In genomic region chr12:117042171-117042809, GRCh38 we compare ENCODE assay signal across 1 cellular context.
TF ChIP-seq lines count a peak whose summit lies in the region.

No MANE protein-coding gene starts in this region.

TF ChIP-seq in K562, 482 proteins besides CTCF, POLR2A, EP300 and RAD21 (continued from another document and continues in another):
- TF ChIP-seq ZNF609 (CRISPR knock-in tag; IDR thresholded peaks at IDR 0.05; ENCODE audit: borderline replicate concordance), result peak; percentile 98
- TF ChIP-seq NR1H2 (CRISPR knock-in tag; IDR thresholded peaks at IDR 0.05), result no peak; the same call in 1 of the 2 replicates
- TF ChIP-seq ZNF644 (tag; IDR thresholded peaks at IDR 0.05; ENCODE audit: low read depth), result peak; percentile 99
- TF ChIP-seq, protein P1, sequence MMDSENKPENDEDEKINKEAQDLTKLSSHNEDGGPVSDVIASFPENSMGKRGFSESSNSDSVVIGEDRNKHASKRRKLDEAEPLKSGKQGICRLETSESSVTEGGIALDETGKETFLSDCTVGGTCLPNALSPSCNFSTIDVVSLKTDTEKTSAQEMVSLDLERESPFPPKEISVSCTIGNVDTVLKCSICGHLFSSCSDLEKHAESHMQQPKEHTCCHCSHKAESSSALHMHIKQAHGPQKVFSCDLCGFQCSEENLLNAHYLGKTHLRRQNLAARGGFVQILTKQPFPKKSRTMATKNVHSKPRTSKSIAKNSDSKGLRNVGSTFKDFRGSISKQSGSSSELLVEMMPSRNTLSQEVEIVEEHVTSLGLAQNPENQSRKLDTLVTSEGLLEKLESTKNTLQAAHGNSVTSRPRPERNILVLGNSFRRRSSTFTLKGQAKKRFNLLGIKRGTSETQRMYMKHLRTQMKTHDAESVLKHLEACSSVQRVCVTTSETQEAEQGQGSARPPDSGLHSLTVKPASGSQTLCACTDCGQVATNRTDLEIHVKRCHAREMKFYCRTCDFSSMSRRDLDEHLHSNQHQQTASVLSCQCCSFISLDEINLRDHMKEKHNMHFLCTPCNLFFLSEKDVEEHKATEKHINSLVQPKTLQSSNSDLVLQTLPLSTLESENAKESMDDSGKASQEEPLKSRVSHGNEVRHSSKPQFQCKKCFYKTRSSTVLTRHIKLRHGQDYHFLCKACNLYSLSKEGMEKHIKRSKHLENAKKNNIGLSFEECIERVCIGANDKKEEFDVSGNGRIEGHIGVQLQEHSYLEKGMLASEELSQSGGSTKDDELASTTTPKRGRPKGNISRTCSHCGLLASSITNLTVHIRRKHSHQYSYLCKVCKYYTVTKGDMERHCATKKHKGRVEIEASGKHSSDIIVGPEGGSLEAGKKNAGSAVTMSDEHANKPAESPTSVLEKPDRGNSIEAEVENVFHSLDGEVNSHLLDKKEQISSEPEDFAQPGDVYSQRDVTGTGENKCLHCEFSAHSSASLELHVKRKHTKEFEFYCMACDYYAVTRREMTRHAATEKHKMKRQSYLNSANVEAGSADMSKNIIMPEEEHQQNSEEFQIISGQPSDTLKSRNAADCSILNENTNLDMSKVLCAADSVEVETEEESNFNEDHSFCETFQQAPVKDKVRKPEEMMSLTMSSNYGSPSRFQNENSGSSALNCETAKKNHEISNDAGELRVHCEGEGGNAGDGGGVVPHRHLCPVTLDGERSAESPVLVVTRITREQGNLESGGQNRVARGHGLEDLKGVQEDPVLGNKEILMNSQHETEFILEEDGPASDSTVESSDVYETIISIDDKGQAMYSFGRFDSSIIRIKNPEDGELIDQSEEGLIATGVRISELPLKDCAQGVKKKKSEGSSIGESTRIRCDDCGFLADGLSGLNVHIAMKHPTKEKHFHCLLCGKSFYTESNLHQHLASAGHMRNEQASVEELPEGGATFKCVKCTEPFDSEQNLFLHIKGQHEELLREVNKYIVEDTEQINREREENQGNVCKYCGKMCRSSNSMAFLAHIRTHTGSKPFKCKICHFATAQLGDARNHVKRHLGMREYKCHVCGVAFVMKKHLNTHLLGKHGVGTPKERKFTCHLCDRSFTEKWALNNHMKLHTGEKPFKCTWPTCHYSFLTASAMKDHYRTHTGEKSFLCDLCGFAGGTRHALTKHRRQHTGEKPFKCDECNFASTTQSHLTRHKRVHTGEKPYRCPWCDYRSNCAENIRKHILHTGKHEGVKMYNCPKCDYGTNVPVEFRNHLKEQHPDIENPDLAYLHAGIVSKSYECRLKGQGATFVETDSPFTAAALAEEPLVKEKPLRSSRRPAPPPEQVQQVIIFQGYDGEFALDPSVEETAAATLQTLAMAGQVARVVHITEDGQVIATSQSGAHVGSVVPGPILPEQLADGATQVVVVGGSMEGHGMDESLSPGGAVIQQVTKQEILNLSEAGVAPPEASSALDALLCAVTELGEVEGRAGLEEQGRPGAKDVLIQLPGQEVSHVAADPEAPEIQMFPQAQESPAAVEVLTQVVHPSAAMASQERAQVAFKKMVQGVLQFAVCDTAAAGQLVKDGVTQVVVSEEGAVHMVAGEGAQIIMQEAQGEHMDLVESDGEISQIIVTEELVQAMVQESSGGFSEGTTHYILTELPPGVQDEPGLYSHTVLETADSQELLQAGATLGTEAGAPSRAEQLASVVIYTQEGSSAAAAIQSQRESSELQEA (IDR thresholded peaks at IDR 0.05; ENCODE audit: low read depth), result no peak
- TF ChIP-seq CCAR2 (IDR thresholded peaks at IDR 0.05; ENCODE audit: low read depth, low read length), result no peak
- TF ChIP-seq FIP1L1 (IDR thresholded peaks at IDR 0.05; ENCODE audit: low read depth, low read length, poor library complexity, severe bottlenecking), result no peak
- no peak for TF ChIP-seq MCM7 (IDR thresholded peaks at IDR 0.05)
- no peak for TF ChIP-seq POLR2H (tag; IDR thresholded peaks at IDR 0.05; ENCODE audit: low read depth)
- TF ChIP-seq, protein P2, sequence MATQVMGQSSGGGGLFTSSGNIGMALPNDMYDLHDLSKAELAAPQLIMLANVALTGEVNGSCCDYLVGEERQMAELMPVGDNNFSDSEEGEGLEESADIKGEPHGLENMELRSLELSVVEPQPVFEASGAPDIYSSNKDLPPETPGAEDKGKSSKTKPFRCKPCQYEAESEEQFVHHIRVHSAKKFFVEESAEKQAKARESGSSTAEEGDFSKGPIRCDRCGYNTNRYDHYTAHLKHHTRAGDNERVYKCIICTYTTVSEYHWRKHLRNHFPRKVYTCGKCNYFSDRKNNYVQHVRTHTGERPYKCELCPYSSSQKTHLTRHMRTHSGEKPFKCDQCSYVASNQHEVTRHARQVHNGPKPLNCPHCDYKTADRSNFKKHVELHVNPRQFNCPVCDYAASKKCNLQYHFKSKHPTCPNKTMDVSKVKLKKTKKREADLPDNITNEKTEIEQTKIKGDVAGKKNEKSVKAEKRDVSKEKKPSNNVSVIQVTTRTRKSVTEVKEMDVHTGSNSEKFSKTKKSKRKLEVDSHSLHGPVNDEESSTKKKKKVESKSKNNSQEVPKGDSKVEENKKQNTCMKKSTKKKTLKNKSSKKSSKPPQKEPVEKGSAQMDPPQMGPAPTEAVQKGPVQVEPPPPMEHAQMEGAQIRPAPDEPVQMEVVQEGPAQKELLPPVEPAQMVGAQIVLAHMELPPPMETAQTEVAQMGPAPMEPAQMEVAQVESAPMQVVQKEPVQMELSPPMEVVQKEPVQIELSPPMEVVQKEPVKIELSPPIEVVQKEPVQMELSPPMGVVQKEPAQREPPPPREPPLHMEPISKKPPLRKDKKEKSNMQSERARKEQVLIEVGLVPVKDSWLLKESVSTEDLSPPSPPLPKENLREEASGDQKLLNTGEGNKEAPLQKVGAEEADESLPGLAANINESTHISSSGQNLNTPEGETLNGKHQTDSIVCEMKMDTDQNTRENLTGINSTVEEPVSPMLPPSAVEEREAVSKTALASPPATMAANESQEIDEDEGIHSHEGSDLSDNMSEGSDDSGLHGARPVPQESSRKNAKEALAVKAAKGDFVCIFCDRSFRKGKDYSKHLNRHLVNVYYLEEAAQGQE (CRISPR knock-in tag; IDR thresholded peaks at IDR 0.05; ENCODE audit: low read depth), result no peak
- TF ChIP-seq MAFK (IDR thresholded peaks at IDR 0.05; ENCODE audit: low read length), result peak; percentile 43
- no peak for TF ChIP-seq ZNF316 (IDR thresholded peaks at IDR 0.05)
- no peak for TF ChIP-seq YBX1 (IDR thresholded peaks at IDR 0.05)
- no peak for TF ChIP-seq TGIF2 (CRISPR knock-in tag; IDR thresholded peaks at IDR 0.05)
- peak; percentile 76; the same call in 1 of the 2 replicates for TF ChIP-seq CREB3 (tag; conservative IDR thresholded peaks at IDR 0.05; ENCODE audit: low read depth)
- TF ChIP-seq TEAD4 (IDR thresholded peaks at IDR 0.05; ENCODE audit: low read length), result peak; percentile 100
- TF ChIP-seq TEAD4 (CRISPR knock-in tag; IDR thresholded peaks at IDR 0.05; ENCODE audit: borderline replicate concordance), result no peak; the same call in 1 of the 2 replicates
- TF ChIP-seq GABPB2 (CRISPR knock-in tag; conservative IDR thresholded peaks at IDR 0.05), result no peak
- peak; percentile 8; the same call in 1 of the 2 replicates for TF ChIP-seq ADNP (tag; IDR thresholded peaks at IDR 0.05)
- TF ChIP-seq DMBX1 (CRISPR knock-in tag; IDR thresholded peaks at IDR 0.05; ENCODE audit: borderline replicate concordance), result peak; percentile 97
- peak; percentile 97 for TF ChIP-seq SMAD3 (CRISPR knock-in tag; conservative IDR thresholded peaks at IDR 0.05)
- no peak for TF ChIP-seq ZNF277 (CRISPR knock-in tag; IDR thresholded peaks at IDR 0.05; ENCODE audit: borderline replicate concordance)
- no peak for TF ChIP-seq ZNF165 (CRISPR knock-in tag; IDR thresholded peaks at IDR 0.05; ENCODE audit: borderline replicate concordance)
- peak; percentile 91 for TF ChIP-seq ZNF311 (CRISPR knock-in tag; IDR thresholded peaks at IDR 0.05)
- TF ChIP-seq PHF20 (IDR thresholded peaks at IDR 0.05; ENCODE audit: partially characterized antibody), result peak; percentile 63
- no peak for TF ChIP-seq PRMT5 (CRISPR knock-in tag; IDR thresholded peaks at IDR 0.05)
- no peak for TF ChIP-seq SAP30 (IDR thresholded peaks at IDR 0.05; ENCODE audit: borderline replicate concordance, insufficient read depth, low read depth, low read length, poor library complexity, severe bottlenecking)
- TF ChIP-seq STAG1 (CRISPR knock-in tag; IDR thresholded peaks at IDR 0.05; ENCODE audit: borderline replicate concordance), result no peak
- TF ChIP-seq IFI16 (CRISPR knock-in tag; IDR thresholded peaks at IDR 0.05), result no peak
- TF ChIP-seq KDM5B (IDR thresholded peaks at IDR 0.05; ENCODE audit: insufficient replicate concordance, low read depth, low read length), result no peak
- peak; percentile 77 for TF ChIP-seq CHD4 (IDR thresholded peaks at IDR 0.05; ENCODE audit: insufficient read depth, insufficient replicate concordance, low read depth, low read length, poor library complexity, severe bottlenecking)
- TF ChIP-seq, protein P3, sequence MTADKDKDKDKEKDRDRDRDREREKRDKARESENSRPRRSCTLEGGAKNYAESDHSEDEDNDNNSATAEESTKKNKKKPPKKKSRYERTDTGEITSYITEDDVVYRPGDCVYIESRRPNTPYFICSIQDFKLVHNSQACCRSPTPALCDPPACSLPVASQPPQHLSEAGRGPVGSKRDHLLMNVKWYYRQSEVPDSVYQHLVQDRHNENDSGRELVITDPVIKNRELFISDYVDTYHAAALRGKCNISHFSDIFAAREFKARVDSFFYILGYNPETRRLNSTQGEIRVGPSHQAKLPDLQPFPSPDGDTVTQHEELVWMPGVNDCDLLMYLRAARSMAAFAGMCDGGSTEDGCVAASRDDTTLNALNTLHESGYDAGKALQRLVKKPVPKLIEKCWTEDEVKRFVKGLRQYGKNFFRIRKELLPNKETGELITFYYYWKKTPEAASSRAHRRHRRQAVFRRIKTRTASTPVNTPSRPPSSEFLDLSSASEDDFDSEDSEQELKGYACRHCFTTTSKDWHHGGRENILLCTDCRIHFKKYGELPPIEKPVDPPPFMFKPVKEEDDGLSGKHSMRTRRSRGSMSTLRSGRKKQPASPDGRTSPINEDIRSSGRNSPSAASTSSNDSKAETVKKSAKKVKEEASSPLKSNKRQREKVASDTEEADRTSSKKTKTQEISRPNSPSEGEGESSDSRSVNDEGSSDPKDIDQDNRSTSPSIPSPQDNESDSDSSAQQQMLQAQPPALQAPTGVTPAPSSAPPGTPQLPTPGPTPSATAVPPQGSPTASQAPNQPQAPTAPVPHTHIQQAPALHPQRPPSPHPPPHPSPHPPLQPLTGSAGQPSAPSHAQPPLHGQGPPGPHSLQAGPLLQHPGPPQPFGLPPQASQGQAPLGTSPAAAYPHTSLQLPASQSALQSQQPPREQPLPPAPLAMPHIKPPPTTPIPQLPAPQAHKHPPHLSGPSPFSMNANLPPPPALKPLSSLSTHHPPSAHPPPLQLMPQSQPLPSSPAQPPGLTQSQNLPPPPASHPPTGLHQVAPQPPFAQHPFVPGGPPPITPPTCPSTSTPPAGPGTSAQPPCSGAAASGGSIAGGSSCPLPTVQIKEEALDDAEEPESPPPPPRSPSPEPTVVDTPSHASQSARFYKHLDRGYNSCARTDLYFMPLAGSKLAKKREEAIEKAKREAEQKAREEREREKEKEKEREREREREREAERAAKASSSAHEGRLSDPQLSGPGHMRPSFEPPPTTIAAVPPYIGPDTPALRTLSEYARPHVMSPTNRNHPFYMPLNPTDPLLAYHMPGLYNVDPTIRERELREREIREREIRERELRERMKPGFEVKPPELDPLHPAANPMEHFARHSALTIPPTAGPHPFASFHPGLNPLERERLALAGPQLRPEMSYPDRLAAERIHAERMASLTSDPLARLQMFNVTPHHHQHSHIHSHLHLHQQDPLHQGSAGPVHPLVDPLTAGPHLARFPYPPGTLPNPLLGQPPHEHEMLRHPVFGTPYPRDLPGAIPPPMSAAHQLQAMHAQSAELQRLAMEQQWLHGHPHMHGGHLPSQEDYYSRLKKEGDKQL (CRISPR knock-in tag; IDR thresholded peaks at IDR 0.05; ENCODE audit: borderline replicate concordance), result 0 out of 2 replicates have a peak, but pooled peaks have one; percentile 79
- TF ChIP-seq NR2C1 (IDR thresholded peaks at IDR 0.05), result peak; percentile 94
- peak; percentile 97 for TF ChIP-seq NR2C1 (tag; IDR thresholded peaks at IDR 0.05)
